19 cellular contexts compared by ENCODE assay signal in the genomic region with DNA sequence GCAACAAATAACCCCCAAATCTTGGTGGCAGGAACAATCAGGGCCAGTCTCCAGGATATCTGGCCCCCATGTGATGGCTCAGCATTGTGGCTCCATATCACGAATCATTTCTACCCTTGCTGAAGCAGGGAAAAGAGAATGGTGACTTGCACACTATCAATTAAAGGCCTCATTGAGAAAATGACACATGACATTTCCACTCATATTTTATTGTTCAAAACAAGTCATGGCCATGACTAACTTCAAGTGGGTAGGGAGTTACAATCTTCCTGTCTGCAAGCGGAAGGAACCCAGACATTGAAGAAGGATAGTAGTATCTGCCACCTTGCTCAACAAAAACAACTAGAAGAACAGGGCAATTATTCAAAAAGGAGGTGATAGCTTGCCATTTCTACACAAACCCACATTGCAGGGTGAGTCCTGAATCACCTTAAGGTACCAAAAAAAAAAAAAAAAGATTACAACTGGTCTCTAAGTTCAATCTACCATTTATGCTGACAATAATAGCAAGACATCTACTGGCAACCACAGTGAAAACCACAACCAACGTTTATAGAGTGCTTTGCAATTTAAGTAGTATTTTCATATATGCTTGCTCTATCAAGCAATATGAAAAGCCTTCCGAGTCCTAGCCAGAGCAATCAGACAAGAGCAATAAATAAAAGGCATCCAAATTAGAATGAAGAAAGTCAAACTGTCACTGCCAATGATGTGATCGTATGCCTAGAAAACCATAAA.
DNase-seq lines count a peak whose midpoint lies in the region; FAIRE-seq and TF ChIP-seq lines count a peak whose summit lies in the region.
"Had no signal": no experiment of that assay in that cellular context is flagged by ENCODE, and none has a peak within 500 bp of the region (broad histone marks: within the 10 kb centered on the region; RNA-seq: fewer than 3 reads in every experiment).

No MANE protein-coding gene starts in this region.

- POLR2A ChIA-PET in SK-N-SH (lab: Yijun Ruan, JAX): no interaction called here

- H3K27me3 Mint-ChIP-seq in astrocyte (ENCODE audit: low read depth, unreplicated experiment) (no peaks in the 10 kb centered on the region), H9 (ENCODE audit: low read depth) (peaks cover 3% of the 10 kb centered on the region)
- H3K27me3 Mint-ChIP-seq: B cell had no signal

- no peak for TF ChIP-seq RAD21 in SK-N-SH (IDR thresholded peaks at IDR 0.05; ENCODE audit: low read length)

- H3K4ac ChIP-seq in H9 (ENCODE audit: low read depth, low read length): no peak overlapping the region

- H3K4me3 Mint-ChIP-seq in astrocyte (ENCODE audit: unreplicated experiment) (no peak overlapping the region), H9 (no peak overlapping the region)
- H3K4me3 Mint-ChIP-seq: B cell; CD4-positive, alpha-beta T cell; GM23338; HFFc6 had no signal

- peak; percentile 26 for FAIRE-seq in astrocyte (lab: Jason Lieb, UNC)
- FAIRE-seq: A204.1, G401.6, GM12891 had no signal

- H3K4me3 ChIP-seq in Loucy (ENCODE audit: low read length, poor library complexity, severe bottlenecking) (no peak overlapping the region), astrocyte (ENCODE audit: insufficient read depth, low read depth, low read length) (no peak overlapping the region), osteoblast (ENCODE audit: insufficient read depth, low read length) (no peak overlapping the region), SK-N-SH (ENCODE audit: low read depth in 2 of 2, low read length in 1 of 2) (no peak overlapping the region)
- H3K4me3 ChIP-seq: GM23338, HAP-1 had no signal

- H3K23me2 ChIP-seq in H9 (ENCODE audit: insufficient read length, low read depth, low read length, poor library complexity, severe bottlenecking): no peaks in the 10 kb centered on the region

- no peak overlapping the region for H3K27ac Mint-ChIP-seq in astrocyte (ENCODE audit: unreplicated experiment)
- no peak overlapping the region for H3K27ac Mint-ChIP-seq in H9
- H3K27ac Mint-ChIP-seq: B cell; CD4-positive, alpha-beta T cell; GM23338; HFFc6 had no signal

- H3K36me3 Mint-ChIP-seq in astrocyte (ENCODE audit: low read depth, unreplicated experiment) (no peaks in the 10 kb centered on the region), H9 (ENCODE audit: insufficient read depth in 1 of 3, low read depth in 3 of 3) (peaks cover 0 to 5% (median 0%) of the 10 kb centered on the region in 3 experiments; a peak in 3 of 7 replicates)

- H2BK120ac ChIP-seq in H9 (ENCODE audit: low read depth, low read length, poor library complexity, severe bottlenecking): no peak overlapping the region

- H3F3A ChIP-seq in Loucy (ENCODE audit: low read depth): no peaks in the 10 kb centered on the region
- H3F3A ChIP-seq in SK-N-SH (replicated peaks; ENCODE audit: insufficient read depth): no peaks in the 10 kb centered on the region

- no peak overlapping the region for H2BK12ac ChIP-seq in H9 (ENCODE audit: insufficient read length, low read depth, low read length)

- no peak for TF ChIP-seq EP300 in SK-N-SH (IDR thresholded peaks at IDR 0.05; ENCODE audit: borderline replicate concordance in 1 of 2, low read depth in 1 of 2, low read length in 1 of 2)

- H3K27me3 ChIP-seq in Loucy (ENCODE audit: insufficient read depth, low read length, poor library complexity, severe bottlenecking) (no peaks in the 10 kb centered on the region), astrocyte (ENCODE audit: insufficient read depth, low read length) (peaks cover 2% of the 10 kb centered on the region), osteoblast (ENCODE audit: insufficient read depth, low read length) (no peaks in the 10 kb centered on the region), H9 (ENCODE audit: insufficient read depth, low read length) (no peaks in the 10 kb centered on the region), SK-N-SH (ENCODE audit: insufficient read depth) (no peaks in the 10 kb centered on the region)

- H3K9ac ChIP-seq in Loucy (ENCODE audit: low read depth, low read length, poor library complexity, severe bottlenecking) (no peak overlapping the region), astrocyte (ENCODE audit: low read length) (no peak overlapping the region), H9 (ENCODE audit: extremely low read depth, insufficient read length, low read length) (no peak overlapping the region), SK-N-SH (no peak overlapping the region)

- TF ChIP-seq CTCF in Loucy (conservative IDR thresholded peaks at IDR 0.05; ENCODE audit: low read length) (no peak), astrocyte (IDR thresholded peaks at IDR 0.05; ENCODE audit: insufficient read depth, low read depth, low read length) (no peak), osteoblast (IDR thresholded peaks at IDR 0.05; ENCODE audit: extremely low read depth, low read depth, low read length) (no peak), H9 (conservative IDR thresholded peaks at IDR 0.05) (no peak), SK-N-SH (IDR thresholded peaks at IDR 0.05) (no peak)

- H4K8ac ChIP-seq in H9 (replicated peaks; ENCODE audit: insufficient read length, low read depth, low read length): no peak overlapping the region

- H2AFZ ChIP-seq in Loucy (ENCODE audit: low read length): no peak overlapping the region
- H2AFZ ChIP-seq in astrocyte (ENCODE audit: low read depth, low read length): no peak overlapping the region
- no peak overlapping the region for H2AFZ ChIP-seq in osteoblast (ENCODE audit: low read length)
- no peak overlapping the region for H2AFZ ChIP-seq in H9 (ENCODE audit: low read length)
- no peak overlapping the region for H2AFZ ChIP-seq in SK-N-SH (ENCODE audit: low read depth)
- H2AFZ ChIP-seq: GM23338 had no signal

- H3K9me3 Mint-ChIP-seq in astrocyte (ENCODE audit: unreplicated experiment) (peaks cover 5% of the 10 kb centered on the region), H9 (peaks cover 5 to 7% of the 10 kb centered on the region in 2 experiments; a peak in 3 of 5 replicates)
- H3K9me3 Mint-ChIP-seq: CD4-positive, alpha-beta T cell; HFFc6 had no signal

- no peak overlapping the region for H4K5ac ChIP-seq in H9 (ENCODE audit: insufficient read length, low read depth, low read length)

- H4K20me1 ChIP-seq in Loucy (ENCODE audit: insufficient read depth, low read length, poor library complexity, severe bottlenecking) (no peaks in the 10 kb centered on the region), astrocyte (ENCODE audit: insufficient read depth, low read length) (no peaks in the 10 kb centered on the region), osteoblast (ENCODE audit: insufficient read depth, low read length) (no peaks in the 10 kb centered on the region), H9 (ENCODE audit: control insufficient read depth, insufficient read depth, insufficient read length) (no peaks in the 10 kb centered on the region), SK-N-SH (ENCODE audit: insufficient read depth) (no peaks in the 10 kb centered on the region)

- H3K36me3 ChIP-seq in Loucy (ENCODE audit: insufficient read depth, low read length) (no peaks in the 10 kb centered on the region), astrocyte (ENCODE audit: insufficient read depth, low read length) (no peaks in the 10 kb centered on the region), osteoblast (ENCODE audit: insufficient read depth, low read length) (no peaks in the 10 kb centered on the region), SK-N-SH (replicated peaks in 1 of 2; ENCODE audit: control insufficient read depth in 1 of 2, insufficient read depth in 2 of 2, low read length in 1 of 2) (no peaks in the 10 kb centered on the region)
- H3K36me3 ChIP-seq: HAP-1 had no signal

- no peak overlapping the region for H3K23ac ChIP-seq in H9 (ENCODE audit: insufficient read length, low read depth, low read length)

- peak; percentile 40 for DNase-seq in EH (ENCODE audit: low read depth)
- DNase-seq in astrocyte (ENCODE audit: low read depth): no peak
- peak; percentile 59 for DNase-seq in osteoblast (ENCODE audit: insufficient read length, low spot score, missing footprints)
- no peak for DNase-seq in H9
- DNase-seq in DMS79 treated with DMSO at 0.1 percent for 48 hours (lab: John Stamatoyannopoulos, UW): no peak
- DNase-seq in SK-N-SH: no peak
- DNase-seq: C1 segment of cervical spinal cord; Calu3; CD4-positive, alpha-beta T cell; DMS 273 treated with DMSO at 0.1 percent for 48 hours; EL; HFFc6 had no signal

- H3K27ac ChIP-seq in astrocyte (ENCODE audit: low read depth, low read length): no peak overlapping the region
- no peak overlapping the region for H3K27ac ChIP-seq in osteoblast (ENCODE audit: low read depth, low read length)
- no peak overlapping the region for H3K27ac ChIP-seq in H9 (ENCODE audit: insufficient read length, low read depth, low read length)
- no peak overlapping the region for H3K27ac ChIP-seq in SK-N-SH (ENCODE audit: low read depth in 2 of 2, low read length in 1 of 2)

- H3K4me1 Mint-ChIP-seq in astrocyte (ENCODE audit: low read depth, unreplicated experiment) (no peaks in the 10 kb centered on the region), H9 (no peaks in the 10 kb centered on the region)
- H3K4me1 Mint-ChIP-seq: B cell, GM23338 had no signal

- no peaks in the 10 kb centered on the region for H3K79me1 ChIP-seq in H9 (ENCODE audit: insufficient read depth, low read depth, low read length, poor library complexity, severe bottlenecking)

- H3K18ac ChIP-seq in H9 (ENCODE audit: insufficient read length, low read depth, low read length): no peak overlapping the region

- no peak overlapping the region for H4K91ac ChIP-seq in H9 (ENCODE audit: insufficient read length, low read depth, low read length)

- H3K79me2 ChIP-seq in Loucy (ENCODE audit: insufficient read depth, low read length) (no peaks in the 10 kb centered on the region), astrocyte (ENCODE audit: insufficient read depth, low read length) (no peaks in the 10 kb centered on the region), osteoblast (ENCODE audit: insufficient read depth, low read length) (no peaks in the 10 kb centered on the region), H9 (ENCODE audit: insufficient read depth, low read length) (no peaks in the 10 kb centered on the region), SK-N-SH (ENCODE audit: insufficient read depth) (no peaks in the 10 kb centered on the region)

- no peak overlapping the region for H2BK15ac ChIP-seq in H9 (ENCODE audit: low read depth, low read length)

- no peak overlapping the region for H3K14ac ChIP-seq in H9 (ENCODE audit: insufficient read depth, low read length)

- H3K9me2 ChIP-seq in Loucy (replicated peaks; ENCODE audit: low read depth, low read length) (no peaks in the 10 kb centered on the region), SK-N-SH (no peaks in the 10 kb centered on the region)

- peak overlapping the region; percentile 16 for H3K4me2 ChIP-seq in Loucy (ENCODE audit: low read depth, low read length, poor library complexity, severe bottlenecking)
- H3K4me2 ChIP-seq in astrocyte (ENCODE audit: low read length): no peak overlapping the region
- no peak overlapping the region for H3K4me2 ChIP-seq in osteoblast (ENCODE audit: insufficient read depth, low read length)
- H3K4me2 ChIP-seq in H9 (ENCODE audit: insufficient read depth, insufficient read length, low read length): no peak overlapping the region
- H3K4me2 ChIP-seq in SK-N-SH: no peak overlapping the region
- H3K4me2 ChIP-seq: GM23338 had no signal

- H2AK5ac ChIP-seq in H9 (ENCODE audit: insufficient read length, low read length): no peak overlapping the region

- no peak overlapping the region for H2BK20ac ChIP-seq in H9 (ENCODE audit: low read depth, low read length, poor library complexity, severe bottlenecking)

- H3K9me3 ChIP-seq in Loucy (ENCODE audit: insufficient read depth, low read depth, low read length): no peaks in the 10 kb centered on the region; the same call in 1 of the 2 replicates
- no peaks in the 10 kb centered on the region for H3K9me3 ChIP-seq in astrocyte (ENCODE audit: insufficient read depth, low read depth, low read length)
- H3K9me3 ChIP-seq in osteoblast (ENCODE audit: low read depth, low read length): peaks cover 3% of the 10 kb centered on the region
- H3K9me3 ChIP-seq in H9 (ENCODE audit: control insufficient read depth, low read depth, low read length): peaks cover 2% of the 10 kb centered on the region
- no peaks in the 10 kb centered on the region for H3K9me3 ChIP-seq in SK-N-SH
- H3K9me3 ChIP-seq: HAP-1 had no signal

- CTCF ChIA-PET in SK-N-SH (lab: Yijun Ruan, JAX): interaction anchor here (1.2 to 2.5 kb wide), 2 partner anchors 13 to 897 kb away, joined by 3 to 8 read pairs; no protein-coding TSS in a partner anchor

- no peak overlapping the region for H3T11ph ChIP-seq in H9 (ENCODE audit: low read length)

- no CpG with 5 or more reads among the region's 5 CpGs for WGBS in H9 (ENCODE audit: extremely low coverage, insufficient read length, low lambda C conversion rate)
- WGBS in SK-N-SH (ENCODE audit: low lambda C conversion rate): 79% methylated on average over 5 of the region's 5 CpGs

- H3K4me1 ChIP-seq in Loucy (ENCODE audit: insufficient read depth, low read length, poor library complexity, severe bottlenecking) (no peaks in the 10 kb centered on the region), astrocyte (ENCODE audit: insufficient read depth, low read length) (peaks cover 2% of the 10 kb centered on the region), osteoblast (ENCODE audit: insufficient read depth, low read length) (peaks cover 8% of the 10 kb centered on the region), H9 (ENCODE audit: insufficient read depth, low read length) (no peaks in the 10 kb centered on the region), SK-N-SH (ENCODE audit: control insufficient read depth in 1 of 2, insufficient read depth in 2 of 2, low read depth in 1 of 2, low read length in 1 of 2) (no peaks in the 10 kb centered on the region)
- H3K4me1 ChIP-seq: HAP-1 had no signal

- H3K56ac ChIP-seq in H9 (ENCODE audit: insufficient read length, low read depth, low read length): no peak overlapping the region

- no peak overlapping the region for H2BK5ac ChIP-seq in H9 (ENCODE audit: insufficient read length, low read length)

Comparison
In these comparisons a context has a peak if more than half of its experiments do, and no peak if none do; other contexts are left out.
1. DNase-seq: peak in EH (single experiment) and osteoblast (single experiment); none in astrocyte (single experiment), H9 (single experiment), DMS79 treated with DMSO at 0.1 percent for 48 hours (single experiment) and SK-N-SH (single experiment).